3 cellular contexts compared by ENCODE assay signal in the genomic region with DNA sequence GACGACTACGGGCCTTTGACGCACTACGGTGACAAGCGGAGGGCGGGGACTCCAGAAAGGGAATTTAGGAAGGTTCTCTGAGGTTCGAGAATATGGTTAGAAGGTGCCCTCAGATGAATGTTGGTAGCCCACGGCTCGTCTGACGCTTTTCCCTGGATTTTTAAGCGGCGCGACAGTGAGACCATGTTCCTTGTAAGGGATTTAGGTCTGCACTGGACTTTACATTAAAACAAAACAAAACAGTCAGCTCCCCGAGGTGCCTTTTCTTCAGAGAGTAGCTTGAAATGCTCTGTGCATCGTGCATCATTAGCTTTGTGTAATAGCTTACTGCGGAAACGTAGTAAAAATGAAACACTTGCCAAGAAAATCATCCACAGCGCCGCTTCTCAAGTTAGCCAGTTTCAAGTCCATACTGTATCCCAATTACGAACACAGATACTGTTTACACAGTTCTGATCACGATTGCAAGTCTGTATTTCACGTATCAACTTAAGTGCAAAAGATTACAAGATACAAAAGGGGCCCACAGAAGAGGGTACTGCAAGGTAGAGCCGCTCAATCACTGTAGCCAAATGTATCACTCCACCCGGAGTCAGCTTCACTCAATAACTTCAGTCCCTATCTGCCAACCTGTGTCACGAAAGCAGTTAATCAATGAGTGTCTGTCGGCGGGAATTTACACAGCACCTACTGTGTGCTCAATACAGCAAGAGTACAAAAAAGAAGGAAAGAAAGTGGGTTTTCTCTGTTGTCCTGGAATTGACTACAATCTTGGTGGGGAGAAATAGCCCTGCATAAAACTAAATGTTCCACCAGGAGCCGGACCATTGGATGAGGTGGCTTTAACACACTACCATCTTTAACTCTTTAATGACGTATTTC.
TF ChIP-seq lines count a peak whose summit lies in the region.

No MANE protein-coding gene starts in this region.

TF ChIP-seq in Ishikawa, 13 proteins besides CTCF, POLR2A, EP300 and RAD21:
- TF ChIP-seq CEBPB (IDR thresholded peaks at IDR 0.05) (no peak), YY1 (IDR thresholded peaks at IDR 0.05; ENCODE audit: low read depth) (no peak), TEAD4 (IDR thresholded peaks at IDR 0.05) (no peak), TCF12 (IDR thresholded peaks at IDR 0.05; ENCODE audit: low read depth) (0 out of 2 replicates have a peak, but pooled peaks have one; percentile 1), CREB1 (IDR thresholded peaks at IDR 0.05; ENCODE audit: low read depth) (peak; percentile 77), NFIC (IDR thresholded peaks at IDR 0.05) (no peak), EGR1 (IDR thresholded peaks at IDR 0.05) (no peak), FOXM1 (IDR thresholded peaks at IDR 0.05; ENCODE audit: borderline replicate concordance, low read depth) (no peak), TAF1 (IDR thresholded peaks at IDR 0.05; ENCODE audit: low read depth) (peak; percentile 12; the same call in 1 of the 2 replicates), ZBTB7A (IDR thresholded peaks at IDR 0.05; ENCODE audit: low read depth) (no peak)
- TF ChIP-seq, protein P1, sequence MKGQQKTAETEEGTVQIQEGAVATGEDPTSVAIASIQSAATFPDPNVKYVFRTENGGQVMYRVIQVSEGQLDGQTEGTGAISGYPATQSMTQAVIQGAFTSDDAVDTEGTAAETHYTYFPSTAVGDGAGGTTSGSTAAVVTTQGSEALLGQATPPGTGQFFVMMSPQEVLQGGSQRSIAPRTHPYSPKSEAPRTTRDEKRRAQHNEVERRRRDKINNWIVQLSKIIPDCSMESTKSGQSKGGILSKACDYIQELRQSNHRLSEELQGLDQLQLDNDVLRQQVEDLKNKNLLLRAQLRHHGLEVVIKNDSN (IDR thresholded peaks at IDR 0.05), result no peak
- TF ChIP-seq, protein P2, sequence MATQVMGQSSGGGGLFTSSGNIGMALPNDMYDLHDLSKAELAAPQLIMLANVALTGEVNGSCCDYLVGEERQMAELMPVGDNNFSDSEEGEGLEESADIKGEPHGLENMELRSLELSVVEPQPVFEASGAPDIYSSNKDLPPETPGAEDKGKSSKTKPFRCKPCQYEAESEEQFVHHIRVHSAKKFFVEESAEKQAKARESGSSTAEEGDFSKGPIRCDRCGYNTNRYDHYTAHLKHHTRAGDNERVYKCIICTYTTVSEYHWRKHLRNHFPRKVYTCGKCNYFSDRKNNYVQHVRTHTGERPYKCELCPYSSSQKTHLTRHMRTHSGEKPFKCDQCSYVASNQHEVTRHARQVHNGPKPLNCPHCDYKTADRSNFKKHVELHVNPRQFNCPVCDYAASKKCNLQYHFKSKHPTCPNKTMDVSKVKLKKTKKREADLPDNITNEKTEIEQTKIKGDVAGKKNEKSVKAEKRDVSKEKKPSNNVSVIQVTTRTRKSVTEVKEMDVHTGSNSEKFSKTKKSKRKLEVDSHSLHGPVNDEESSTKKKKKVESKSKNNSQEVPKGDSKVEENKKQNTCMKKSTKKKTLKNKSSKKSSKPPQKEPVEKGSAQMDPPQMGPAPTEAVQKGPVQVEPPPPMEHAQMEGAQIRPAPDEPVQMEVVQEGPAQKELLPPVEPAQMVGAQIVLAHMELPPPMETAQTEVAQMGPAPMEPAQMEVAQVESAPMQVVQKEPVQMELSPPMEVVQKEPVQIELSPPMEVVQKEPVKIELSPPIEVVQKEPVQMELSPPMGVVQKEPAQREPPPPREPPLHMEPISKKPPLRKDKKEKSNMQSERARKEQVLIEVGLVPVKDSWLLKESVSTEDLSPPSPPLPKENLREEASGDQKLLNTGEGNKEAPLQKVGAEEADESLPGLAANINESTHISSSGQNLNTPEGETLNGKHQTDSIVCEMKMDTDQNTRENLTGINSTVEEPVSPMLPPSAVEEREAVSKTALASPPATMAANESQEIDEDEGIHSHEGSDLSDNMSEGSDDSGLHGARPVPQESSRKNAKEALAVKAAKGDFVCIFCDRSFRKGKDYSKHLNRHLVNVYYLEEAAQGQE (IDR thresholded peaks at IDR 0.05; ENCODE audit: low read depth), result no peak
- TF ChIP-seq, protein P3, sequence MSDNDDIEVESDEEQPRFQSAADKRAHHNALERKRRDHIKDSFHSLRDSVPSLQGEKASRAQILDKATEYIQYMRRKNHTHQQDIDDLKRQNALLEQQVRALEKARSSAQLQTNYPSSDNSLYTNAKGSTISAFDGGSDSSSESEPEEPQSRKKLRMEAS (IDR thresholded peaks at IDR 0.05), result no peak; the same call in 1 of the 2 replicates

TF ChIP-seq in K562, 482 proteins besides CTCF, POLR2A, EP300 and RAD21 (continues in another document):
- TF ChIP-seq PPARD (CRISPR knock-in tag; IDR thresholded peaks at IDR 0.05), result no peak
- no peak for TF ChIP-seq POLR3A (IDR thresholded peaks at IDR 0.05; ENCODE audit: borderline replicate concordance, extremely low read depth, insufficient read depth, insufficient read length)
- TF ChIP-seq NCOA6 (IDR thresholded peaks at IDR 0.05), result no peak
- TF ChIP-seq HOXB6 (CRISPR knock-in tag; IDR thresholded peaks at IDR 0.05; ENCODE audit: borderline replicate concordance), result no peak
- TF ChIP-seq PHF8 (IDR thresholded peaks at IDR 0.05; ENCODE audit: borderline replicate concordance, low read length), result peak; percentile 49; the same call in 1 of the 2 replicates
- TF ChIP-seq, protein P4, sequence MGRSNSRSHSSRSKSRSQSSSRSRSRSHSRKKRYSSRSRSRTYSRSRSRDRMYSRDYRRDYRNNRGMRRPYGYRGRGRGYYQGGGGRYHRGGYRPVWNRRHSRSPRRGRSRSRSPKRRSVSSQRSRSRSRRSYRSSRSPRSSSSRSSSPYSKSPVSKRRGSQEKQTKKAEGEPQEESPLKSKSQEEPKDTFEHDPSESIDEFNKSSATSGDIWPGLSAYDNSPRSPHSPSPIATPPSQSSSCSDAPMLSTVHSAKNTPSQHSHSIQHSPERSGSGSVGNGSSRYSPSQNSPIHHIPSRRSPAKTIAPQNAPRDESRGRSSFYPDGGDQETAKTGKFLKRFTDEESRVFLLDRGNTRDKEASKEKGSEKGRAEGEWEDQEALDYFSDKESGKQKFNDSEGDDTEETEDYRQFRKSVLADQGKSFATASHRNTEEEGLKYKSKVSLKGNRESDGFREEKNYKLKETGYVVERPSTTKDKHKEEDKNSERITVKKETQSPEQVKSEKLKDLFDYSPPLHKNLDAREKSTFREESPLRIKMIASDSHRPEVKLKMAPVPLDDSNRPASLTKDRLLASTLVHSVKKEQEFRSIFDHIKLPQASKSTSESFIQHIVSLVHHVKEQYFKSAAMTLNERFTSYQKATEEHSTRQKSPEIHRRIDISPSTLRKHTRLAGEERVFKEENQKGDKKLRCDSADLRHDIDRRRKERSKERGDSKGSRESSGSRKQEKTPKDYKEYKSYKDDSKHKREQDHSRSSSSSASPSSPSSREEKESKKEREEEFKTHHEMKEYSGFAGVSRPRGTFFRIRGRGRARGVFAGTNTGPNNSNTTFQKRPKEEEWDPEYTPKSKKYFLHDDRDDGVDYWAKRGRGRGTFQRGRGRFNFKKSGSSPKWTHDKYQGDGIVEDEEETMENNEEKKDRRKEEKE (IDR thresholded peaks at IDR 0.05; ENCODE audit: borderline replicate concordance in 1 of 2, control insufficient read depth in 1 of 2, low read depth in 2 of 2, low read length in 1 of 2), result no peak
- no peak for TF ChIP-seq ZFP1 (CRISPR knock-in tag; IDR thresholded peaks at IDR 0.05)
- TF ChIP-seq RBBP5 (IDR thresholded peaks at IDR 0.05; ENCODE audit: borderline replicate concordance, insufficient read depth, low read length, poor library complexity, severe bottlenecking), result no peak
- TF ChIP-seq POLR2H (tag; IDR thresholded peaks at IDR 0.05; ENCODE audit: low read depth), result peak; percentile 69
- peak; percentile 6; the same call in 1 of the 2 replicates for TF ChIP-seq MTA3 (IDR thresholded peaks at IDR 0.05; ENCODE audit: borderline replicate concordance)
- no peak for TF ChIP-seq SRSF7 (optimal IDR thresholded peaks at IDR 0.05; ENCODE audit: low read depth, low read length)
- TF ChIP-seq, protein P5, sequence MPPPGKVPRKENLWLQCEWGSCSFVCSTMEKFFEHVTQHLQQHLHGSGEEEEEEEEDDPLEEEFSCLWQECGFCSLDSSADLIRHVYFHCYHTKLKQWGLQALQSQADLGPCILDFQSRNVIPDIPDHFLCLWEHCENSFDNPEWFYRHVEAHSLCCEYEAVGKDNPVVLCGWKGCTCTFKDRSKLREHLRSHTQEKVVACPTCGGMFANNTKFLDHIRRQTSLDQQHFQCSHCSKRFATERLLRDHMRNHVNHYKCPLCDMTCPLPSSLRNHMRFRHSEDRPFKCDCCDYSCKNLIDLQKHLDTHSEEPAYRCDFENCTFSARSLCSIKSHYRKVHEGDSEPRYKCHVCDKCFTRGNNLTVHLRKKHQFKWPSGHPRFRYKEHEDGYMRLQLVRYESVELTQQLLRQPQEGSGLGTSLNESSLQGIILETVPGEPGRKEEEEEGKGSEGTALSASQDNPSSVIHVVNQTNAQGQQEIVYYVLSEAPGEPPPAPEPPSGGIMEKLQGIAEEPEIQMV (tag; conservative IDR thresholded peaks at IDR 0.05; ENCODE audit: low read depth), result no peak
- TF ChIP-seq TAF7 (tag; IDR thresholded peaks at IDR 0.05), result no peak
- TF ChIP-seq FOSL1 (tag; conservative IDR thresholded peaks at IDR 0.05), result no peak
- TF ChIP-seq CREM (IDR thresholded peaks at IDR 0.05; ENCODE audit: low read depth), result peak; percentile 93; the same call in 1 of the 2 replicates
- TF ChIP-seq ZBTB17 (CRISPR knock-in tag; IDR thresholded peaks at IDR 0.05), result no peak
- TF ChIP-seq, protein P6, sequence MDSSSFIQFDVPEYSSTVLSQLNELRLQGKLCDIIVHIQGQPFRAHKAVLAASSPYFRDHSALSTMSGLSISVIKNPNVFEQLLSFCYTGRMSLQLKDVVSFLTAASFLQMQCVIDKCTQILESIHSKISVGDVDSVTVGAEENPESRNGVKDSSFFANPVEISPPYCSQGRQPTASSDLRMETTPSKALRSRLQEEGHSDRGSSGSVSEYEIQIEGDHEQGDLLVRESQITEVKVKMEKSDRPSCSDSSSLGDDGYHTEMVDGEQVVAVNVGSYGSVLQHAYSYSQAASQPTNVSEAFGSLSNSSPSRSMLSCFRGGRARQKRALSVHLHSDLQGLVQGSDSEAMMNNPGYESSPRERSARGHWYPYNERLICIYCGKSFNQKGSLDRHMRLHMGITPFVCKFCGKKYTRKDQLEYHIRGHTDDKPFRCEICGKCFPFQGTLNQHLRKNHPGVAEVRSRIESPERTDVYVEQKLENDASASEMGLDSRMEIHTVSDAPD (CRISPR knock-in tag; IDR thresholded peaks at IDR 0.05), result no peak

TF ChIP-seq in HepG2, 621 proteins besides CTCF, POLR2A, EP300 and RAD21 (continues in another document):
- TF ChIP-seq MZF1 (CRISPR knock-in tag; IDR thresholded peaks at IDR 0.05; ENCODE audit: borderline replicate concordance) (no peak), KDM5A (IDR thresholded peaks at IDR 0.05; ENCODE audit: borderline replicate concordance, low read length) (no peak), SETDB1 (CRISPR knock-in tag; IDR thresholded peaks at IDR 0.05; ENCODE audit: borderline replicate concordance) (no peak), YEATS2 (CRISPR knock-in tag; IDR thresholded peaks at IDR 0.05; ENCODE audit: borderline replicate concordance) (peak; percentile 70; the same call in 1 of the 2 replicates), ZNF607 (CRISPR knock-in tag; IDR thresholded peaks at IDR 0.05; ENCODE audit: borderline replicate concordance) (no peak), YY1 (IDR thresholded peaks at IDR 0.05; ENCODE audit: insufficient read depth, insufficient replicate concordance, low read depth, low read length) (no peak), CBX5 (CRISPR knock-in tag; IDR thresholded peaks at IDR 0.05; ENCODE audit: borderline replicate concordance) (no peak)
- TF ChIP-seq, protein P7, sequence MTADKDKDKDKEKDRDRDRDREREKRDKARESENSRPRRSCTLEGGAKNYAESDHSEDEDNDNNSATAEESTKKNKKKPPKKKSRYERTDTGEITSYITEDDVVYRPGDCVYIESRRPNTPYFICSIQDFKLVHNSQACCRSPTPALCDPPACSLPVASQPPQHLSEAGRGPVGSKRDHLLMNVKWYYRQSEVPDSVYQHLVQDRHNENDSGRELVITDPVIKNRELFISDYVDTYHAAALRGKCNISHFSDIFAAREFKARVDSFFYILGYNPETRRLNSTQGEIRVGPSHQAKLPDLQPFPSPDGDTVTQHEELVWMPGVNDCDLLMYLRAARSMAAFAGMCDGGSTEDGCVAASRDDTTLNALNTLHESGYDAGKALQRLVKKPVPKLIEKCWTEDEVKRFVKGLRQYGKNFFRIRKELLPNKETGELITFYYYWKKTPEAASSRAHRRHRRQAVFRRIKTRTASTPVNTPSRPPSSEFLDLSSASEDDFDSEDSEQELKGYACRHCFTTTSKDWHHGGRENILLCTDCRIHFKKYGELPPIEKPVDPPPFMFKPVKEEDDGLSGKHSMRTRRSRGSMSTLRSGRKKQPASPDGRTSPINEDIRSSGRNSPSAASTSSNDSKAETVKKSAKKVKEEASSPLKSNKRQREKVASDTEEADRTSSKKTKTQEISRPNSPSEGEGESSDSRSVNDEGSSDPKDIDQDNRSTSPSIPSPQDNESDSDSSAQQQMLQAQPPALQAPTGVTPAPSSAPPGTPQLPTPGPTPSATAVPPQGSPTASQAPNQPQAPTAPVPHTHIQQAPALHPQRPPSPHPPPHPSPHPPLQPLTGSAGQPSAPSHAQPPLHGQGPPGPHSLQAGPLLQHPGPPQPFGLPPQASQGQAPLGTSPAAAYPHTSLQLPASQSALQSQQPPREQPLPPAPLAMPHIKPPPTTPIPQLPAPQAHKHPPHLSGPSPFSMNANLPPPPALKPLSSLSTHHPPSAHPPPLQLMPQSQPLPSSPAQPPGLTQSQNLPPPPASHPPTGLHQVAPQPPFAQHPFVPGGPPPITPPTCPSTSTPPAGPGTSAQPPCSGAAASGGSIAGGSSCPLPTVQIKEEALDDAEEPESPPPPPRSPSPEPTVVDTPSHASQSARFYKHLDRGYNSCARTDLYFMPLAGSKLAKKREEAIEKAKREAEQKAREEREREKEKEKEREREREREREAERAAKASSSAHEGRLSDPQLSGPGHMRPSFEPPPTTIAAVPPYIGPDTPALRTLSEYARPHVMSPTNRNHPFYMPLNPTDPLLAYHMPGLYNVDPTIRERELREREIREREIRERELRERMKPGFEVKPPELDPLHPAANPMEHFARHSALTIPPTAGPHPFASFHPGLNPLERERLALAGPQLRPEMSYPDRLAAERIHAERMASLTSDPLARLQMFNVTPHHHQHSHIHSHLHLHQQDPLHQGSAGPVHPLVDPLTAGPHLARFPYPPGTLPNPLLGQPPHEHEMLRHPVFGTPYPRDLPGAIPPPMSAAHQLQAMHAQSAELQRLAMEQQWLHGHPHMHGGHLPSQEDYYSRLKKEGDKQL (CRISPR knock-in tag; IDR thresholded peaks at IDR 0.05; ENCODE audit: low read depth), result no peak
- TF ChIP-seq, protein P8, sequence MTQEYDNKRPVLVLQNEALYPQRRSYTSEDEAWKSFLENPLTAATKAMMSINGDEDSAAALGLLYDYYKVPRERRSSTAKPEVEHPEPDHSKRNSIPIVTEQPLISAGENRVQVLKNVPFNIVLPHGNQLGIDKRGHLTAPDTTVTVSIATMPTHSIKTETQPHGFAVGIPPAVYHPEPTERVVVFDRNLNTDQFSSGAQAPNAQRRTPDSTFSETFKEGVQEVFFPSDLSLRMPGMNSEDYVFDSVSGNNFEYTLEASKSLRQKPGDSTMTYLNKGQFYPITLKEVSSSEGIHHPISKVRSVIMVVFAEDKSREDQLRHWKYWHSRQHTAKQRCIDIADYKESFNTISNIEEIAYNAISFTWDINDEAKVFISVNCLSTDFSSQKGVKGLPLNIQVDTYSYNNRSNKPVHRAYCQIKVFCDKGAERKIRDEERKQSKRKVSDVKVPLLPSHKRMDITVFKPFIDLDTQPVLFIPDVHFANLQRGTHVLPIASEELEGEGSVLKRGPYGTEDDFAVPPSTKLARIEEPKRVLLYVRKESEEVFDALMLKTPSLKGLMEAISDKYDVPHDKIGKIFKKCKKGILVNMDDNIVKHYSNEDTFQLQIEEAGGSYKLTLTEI (CRISPR knock-in tag; conservative IDR thresholded peaks at IDR 0.05), result no peak
